1 cellular context compared by ENCODE assay signal in the genomic region with DNA sequence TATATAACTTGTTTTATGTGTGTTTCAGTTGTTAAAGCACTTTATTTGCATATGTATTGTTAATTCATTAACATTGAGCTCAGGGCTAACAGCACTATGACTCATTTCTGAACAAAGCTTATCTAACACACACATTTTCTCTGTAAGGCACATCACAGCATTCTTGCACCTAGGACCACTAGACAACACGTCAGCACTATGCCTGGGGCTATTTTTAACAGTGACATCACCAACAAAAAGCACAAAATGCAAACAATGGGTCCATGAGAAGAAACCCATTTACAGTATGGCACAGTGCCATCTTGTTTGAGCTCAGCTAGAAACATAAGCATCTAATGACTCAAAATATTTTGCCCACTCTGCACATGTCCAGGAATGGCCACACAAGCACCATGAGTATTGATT.
TF ChIP-seq lines count a peak whose summit lies in the region.

No MANE protein-coding gene starts in this region.

TF ChIP-seq in WTC11, 78 proteins besides CTCF, POLR2A, EP300 and RAD21 (continued from another document):
- TF ChIP-seq, protein P1, sequence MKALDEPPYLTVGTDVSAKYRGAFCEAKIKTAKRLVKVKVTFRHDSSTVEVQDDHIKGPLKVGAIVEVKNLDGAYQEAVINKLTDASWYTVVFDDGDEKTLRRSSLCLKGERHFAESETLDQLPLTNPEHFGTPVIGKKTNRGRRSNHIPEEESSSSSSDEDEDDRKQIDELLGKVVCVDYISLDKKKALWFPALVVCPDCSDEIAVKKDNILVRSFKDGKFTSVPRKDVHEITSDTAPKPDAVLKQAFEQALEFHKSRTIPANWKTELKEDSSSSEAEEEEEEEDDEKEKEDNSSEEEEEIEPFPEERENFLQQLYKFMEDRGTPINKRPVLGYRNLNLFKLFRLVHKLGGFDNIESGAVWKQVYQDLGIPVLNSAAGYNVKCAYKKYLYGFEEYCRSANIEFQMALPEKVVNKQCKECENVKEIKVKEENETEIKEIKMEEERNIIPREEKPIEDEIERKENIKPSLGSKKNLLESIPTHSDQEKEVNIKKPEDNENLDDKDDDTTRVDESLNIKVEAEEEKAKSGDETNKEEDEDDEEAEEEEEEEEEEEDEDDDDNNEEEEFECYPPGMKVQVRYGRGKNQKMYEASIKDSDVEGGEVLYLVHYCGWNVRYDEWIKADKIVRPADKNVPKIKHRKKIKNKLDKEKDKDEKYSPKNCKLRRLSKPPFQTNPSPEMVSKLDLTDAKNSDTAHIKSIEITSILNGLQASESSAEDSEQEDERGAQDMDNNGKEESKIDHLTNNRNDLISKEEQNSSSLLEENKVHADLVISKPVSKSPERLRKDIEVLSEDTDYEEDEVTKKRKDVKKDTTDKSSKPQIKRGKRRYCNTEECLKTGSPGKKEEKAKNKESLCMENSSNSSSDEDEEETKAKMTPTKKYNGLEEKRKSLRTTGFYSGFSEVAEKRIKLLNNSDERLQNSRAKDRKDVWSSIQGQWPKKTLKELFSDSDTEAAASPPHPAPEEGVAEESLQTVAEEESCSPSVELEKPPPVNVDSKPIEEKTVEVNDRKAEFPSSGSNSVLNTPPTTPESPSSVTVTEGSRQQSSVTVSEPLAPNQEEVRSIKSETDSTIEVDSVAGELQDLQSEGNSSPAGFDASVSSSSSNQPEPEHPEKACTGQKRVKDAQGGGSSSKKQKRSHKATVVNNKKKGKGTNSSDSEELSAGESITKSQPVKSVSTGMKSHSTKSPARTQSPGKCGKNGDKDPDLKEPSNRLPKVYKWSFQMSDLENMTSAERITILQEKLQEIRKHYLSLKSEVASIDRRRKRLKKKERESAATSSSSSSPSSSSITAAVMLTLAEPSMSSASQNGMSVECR (CRISPR knock-in tag; IDR thresholded peaks at IDR 0.05; ENCODE audit: borderline replicate concordance), result no peak
- TF ChIP-seq JUN (CRISPR knock-in tag; IDR thresholded peaks at IDR 0.05) (no peak), HMGA2 (CRISPR knock-in tag; IDR thresholded peaks at IDR 0.05) (no peak), RELA (CRISPR knock-in tag; IDR thresholded peaks at IDR 0.05; ENCODE audit: borderline replicate concordance) (no peak), KAT7 (CRISPR knock-in tag; IDR thresholded peaks at IDR 0.05; ENCODE audit: borderline replicate concordance) (no peak), ZNF317 (CRISPR knock-in tag; IDR thresholded peaks at IDR 0.05; ENCODE audit: borderline replicate concordance, low read depth) (no peak)
- TF ChIP-seq, protein P2, sequence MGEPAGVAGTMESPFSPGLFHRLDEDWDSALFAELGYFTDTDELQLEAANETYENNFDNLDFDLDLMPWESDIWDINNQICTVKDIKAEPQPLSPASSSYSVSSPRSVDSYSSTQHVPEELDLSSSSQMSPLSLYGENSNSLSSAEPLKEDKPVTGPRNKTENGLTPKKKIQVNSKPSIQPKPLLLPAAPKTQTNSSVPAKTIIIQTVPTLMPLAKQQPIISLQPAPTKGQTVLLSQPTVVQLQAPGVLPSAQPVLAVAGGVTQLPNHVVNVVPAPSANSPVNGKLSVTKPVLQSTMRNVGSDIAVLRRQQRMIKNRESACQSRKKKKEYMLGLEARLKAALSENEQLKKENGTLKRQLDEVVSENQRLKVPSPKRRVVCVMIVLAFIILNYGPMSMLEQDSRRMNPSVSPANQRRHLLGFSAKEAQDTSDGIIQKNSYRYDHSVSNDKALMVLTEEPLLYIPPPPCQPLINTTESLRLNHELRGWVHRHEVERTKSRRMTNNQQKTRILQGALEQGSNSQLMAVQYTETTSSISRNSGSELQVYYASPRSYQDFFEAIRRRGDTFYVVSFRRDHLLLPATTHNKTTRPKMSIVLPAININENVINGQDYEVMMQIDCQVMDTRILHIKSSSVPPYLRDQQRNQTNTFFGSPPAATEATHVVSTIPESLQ (CRISPR knock-in tag; IDR thresholded peaks at IDR 0.05), result no peak
TF ChIP-seq in WTC11: peak in this region for 0.
